13 cellular contexts compared by ENCODE assay signal in the genomic region with DNA sequence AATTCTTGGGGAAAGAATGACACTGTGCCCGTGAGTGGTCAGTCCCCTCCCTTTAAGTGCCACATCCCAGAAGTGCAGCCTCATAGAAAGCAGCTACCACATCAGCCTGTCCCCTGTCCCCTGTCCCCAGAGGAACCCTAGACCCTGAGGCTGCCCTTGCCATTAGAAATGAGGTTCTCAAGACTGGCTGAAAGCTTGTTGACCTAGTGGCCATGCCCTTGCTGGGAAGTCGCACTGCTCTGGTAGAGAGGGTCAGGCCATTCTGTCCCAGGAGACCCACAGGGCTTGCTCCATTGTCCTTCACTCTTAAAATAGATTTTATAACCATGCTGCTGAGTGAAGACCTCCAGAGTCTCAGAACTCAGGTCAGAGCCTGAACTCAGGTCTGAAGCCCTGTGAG.
"Had no signal": no experiment of that assay in that cellular context is flagged by ENCODE, and none has a peak within 500 bp of the region (broad histone marks: within the 10 kb centered on the region; RNA-seq: fewer than 3 reads in every experiment).

No MANE protein-coding gene starts in this region.

- DNase-seq: activated CD4-positive, alpha-beta T cell treated with anti-CD3 and anti-CD28 coated beads, Interleukin-2, amount 50 U/mL, for 1 hour; activated CD4-positive, CD25-positive, alpha-beta regulatory T cell; left cardiac atrium; mammary epithelial cell; naive thymus-derived CD8-positive, alpha-beta T cell; stimulated activated CD4-positive, alpha-beta T cell treated with anti-CD3 and anti-CD28 coated beads, Interleukin-15, amount 100 ng/mL, for 24 hours; stimulated activated CD4-positive, alpha-beta T cell treated with anti-CD3 and anti-CD28 coated beads, Interleukin-4, amount 100 ng/mL, for 1 hour; stimulated activated naive CD4-positive, alpha-beta T cell treated with Interleukin-2 at 50 U/mL for 16 hours; substantia nigra had no signal

- H3K27me3 ChIP-seq: adrenal gland had no signal

- H3K36me3 ChIP-seq: adrenal gland, tibial nerve had no signal

- H3K4me3 ChIP-seq: adrenal gland, tibial nerve had no signal

- ATAC-seq: esophagus mucosa; naive thymus-derived CD8-positive, alpha-beta T cell had no signal

- H3K27ac ChIP-seq: adrenal gland, tibial nerve had no signal

- H3K9me3 ChIP-seq: adrenal gland, tibial nerve had no signal

- FAIRE-seq: colon had no signal
